ENCODE assay signal across 30 cellular contexts in genomic region chr13:111365149-111366005, GRCh38. TPM values are rescaled to one million over a fixed set of nuclear protein-coding genes. Genes with fewer than 3 reads are reported as not detected.
"Had no signal": no experiment of that assay in that cellular context is flagged by ENCODE, and none has a peak within 500 bp of the region (broad histone marks: within the 10 kb centered on the region; RNA-seq: fewer than 3 reads in every experiment).

No MANE protein-coding gene starts in this region.

- H3K4me1 ChIP-seq: gastrocnemius medialis, heart left ventricle, left lung, prostate gland, right atrium auricular region, stomach, thyroid gland had no signal

- H3K4me3 ChIP-seq: dorsolateral prefrontal cortex, gastrocnemius medialis, heart left ventricle, hepatocyte, left lung, neural progenitor cell, prostate gland, right atrium auricular region, smooth muscle cell, stomach, thyroid gland had no signal

- H3K27ac ChIP-seq: dorsolateral prefrontal cortex, gastrocnemius medialis, heart left ventricle, hepatocyte, left lung, neural progenitor cell, prostate gland, right atrium auricular region, stomach, thyroid gland had no signal

- H3K36me3 ChIP-seq: gastrocnemius medialis, heart left ventricle, left lung, neural progenitor cell, prostate gland, right atrium auricular region, stomach, thyroid gland had no signal

- ATAC-seq: gastrocnemius medialis; heart left ventricle; left cardiac atrium; left lung; naive thymus-derived CD4-positive, alpha-beta T cell; sciatic nerve; stimulated activated effector memory CD8-positive, alpha-beta T cell treated with anti-CD3 and anti-CD28 coated beads, Interleukin-12 subunit alpha, Interleukin-12 subunit beta, amount 100 ng/mL, for 72 hours had no signal

- DNase-seq: dorsolateral prefrontal cortex; effector CD4-positive, alpha-beta T cell; foreskin fibroblast; gastrocnemius medialis; heart left ventricle; kidney; left cardiac atrium; left lung; mammary epithelial cell; mesendoderm; midbrain; naive thymus-derived CD4-positive, alpha-beta T cell; nucleus accumbens; stimulated activated CD4-positive, alpha-beta T cell treated with anti-CD3 and anti-CD28 coated beads, Interleukin-2, amount 100 ng/mL, for 24 hours; stimulated activated CD4-positive, alpha-beta T cell treated with anti-CD3 and anti-CD28 coated beads, Interleukin-4, amount 100 ng/mL, for 24 hours; stimulated activated naive CD4-positive, alpha-beta T cell treated with Interleukin-2 at 50 U/mL for 16 hours; stomach; thyroid gland; trophoblast cell had no signal

- H3K9me3 ChIP-seq: gastrocnemius medialis, heart left ventricle, left lung, prostate gland, right atrium auricular region, stomach, thyroid gland had no signal

- H3K27me3 ChIP-seq: hepatocyte, neural progenitor cell, right atrium auricular region, thyroid gland had no signal

RNA-seq across cellular contexts. Expression of gene TEX29, which starts 44.9 kb away (rescaled TPM):
- total RNA-seq: kidney, lower leg skin, mammary epithelial cell, right atrium auricular region, stomach, subcutaneous adipose tissue, temporal lobe, thyroid gland, ureter had no signal
